Comparison of ENCODE assay signal across 21 cellular contexts in genomic region chr6:105321728-105322127, GRCh38.
"Had no signal": no experiment of that assay in that cellular context is flagged by ENCODE, and none has a peak within 500 bp of the region (broad histone marks: within the 10 kb centered on the region; RNA-seq: fewer than 3 reads in every experiment).

No MANE protein-coding gene starts in this region.

- H3K27ac ChIP-seq: hepatocyte, thyroid gland had no signal

- H3K27ac Mint-ChIP-seq: activated B cell treated with CpG ODN at 0.5 μM for 24 hours; activated CD4-positive, alpha-beta memory T cell treated with anti-CD3 and anti-CD28 coated beads for 36 hours; activated naive CD8-positive, alpha-beta T cell treated with anti-CD3 and anti-CD28 coated beads, Interleukin-2, amount 10 ng/mL, durations not matched to agents 7 days and 5 days; activated T-helper 1 cell treated with anti-CD3 and anti-CD28 coated beads, Interleukin-12 subunit alpha, Interleukin-12 subunit beta, Interleukin-2, Interleukin-4 antibody, amounts not matched to agents 30 ng/mL and 10 ng/mL and 1 ng/mL, durations not matched to agents 14 hours and 24 hours and 36 hours; progenitor cell of endocrine pancreas had no signal

- H3K9me3 Mint-ChIP-seq: activated B cell treated with CpG ODN at 0.5 μM for 24 hours; activated CD4-positive, alpha-beta memory T cell treated with anti-CD3 and anti-CD28 coated beads for 36 hours; activated naive CD8-positive, alpha-beta T cell treated with anti-CD3 and anti-CD28 coated beads, Interleukin-2, amount 10 ng/mL, durations not matched to agents 7 days and 5 days; activated T-helper 1 cell treated with anti-CD3 and anti-CD28 coated beads, Interleukin-12 subunit alpha, Interleukin-12 subunit beta, Interleukin-2, Interleukin-4 antibody, amounts not matched to agents 30 ng/mL and 10 ng/mL and 1 ng/mL, durations not matched to agents 14 hours and 24 hours and 36 hours; effector memory CD8-positive, alpha-beta T cell; neural crest cell had no signal

- H3K27me3 ChIP-seq: body of pancreas, hepatocyte, thyroid gland had no signal

- H3K27me3 Mint-ChIP-seq: activated B cell treated with CpG ODN at 0.5 μM for 24 hours; activated CD4-positive, alpha-beta memory T cell treated with anti-CD3 and anti-CD28 coated beads for 36 hours; activated naive CD8-positive, alpha-beta T cell treated with anti-CD3 and anti-CD28 coated beads, Interleukin-2, amount 10 ng/mL, durations not matched to agents 7 days and 5 days; effector memory CD8-positive, alpha-beta T cell; progenitor cell of endocrine pancreas had no signal

- ATAC-seq: body of pancreas; effector memory CD8-positive, alpha-beta T cell had no signal

- H3K9me3 ChIP-seq: body of pancreas, thyroid gland had no signal

- H3K4me3 Mint-ChIP-seq: activated B cell treated with CpG ODN at 0.5 μM for 24 hours; activated CD4-positive, alpha-beta memory T cell treated with anti-CD3 and anti-CD28 coated beads for 36 hours; activated naive CD8-positive, alpha-beta T cell treated with anti-CD3 and anti-CD28 coated beads, Interleukin-2, amount 10 ng/mL, durations not matched to agents 7 days and 5 days; activated T-helper 1 cell treated with anti-CD3 and anti-CD28 coated beads, Interleukin-12 subunit alpha, Interleukin-12 subunit beta, Interleukin-2, Interleukin-4 antibody, amounts not matched to agents 30 ng/mL and 10 ng/mL and 1 ng/mL, durations not matched to agents 14 hours and 24 hours and 36 hours; effector memory CD8-positive, alpha-beta T cell; neural crest cell had no signal

- DNase-seq: activated B cell treated with CpG ODN at 0.5 μM for 24 hours; activated CD4-positive, alpha-beta memory T cell treated with anti-CD3 and anti-CD28 coated beads for 36 hours; activated CD4-positive, alpha-beta T cell treated with anti-CD3 and anti-CD28 coated beads for 4 hours; activated naive CD4-positive, alpha-beta T cell treated with Interleukin-2 at 50 U/mL for 16 hours; activated naive CD8-positive, alpha-beta T cell treated with anti-CD3 and anti-CD28 coated beads, Interleukin-2, amount 10 ng/mL, durations not matched to agents 7 days and 5 days; activated T-cell treated with anti-CD3 and anti-CD28 coated beads for 4 hours; amygdala; caudate nucleus; effector memory CD8-positive, alpha-beta T cell; left colon; mammary epithelial cell; stimulated activated CD4-positive, alpha-beta T cell treated with anti-CD3 and anti-CD28 coated beads, Interleukin-1b, Interleukin-23, amount 100 ng/mL, for 48 hours; stimulated activated CD8-positive, alpha-beta memory T cell treated with anti-CD3 and anti-CD28 coated beads, Interleukin-4, amount 100 ng/mL, for 48 hours; stimulated activated naive CD4-positive, alpha-beta T cell; T-helper 2 cell; thyroid gland had no signal

- H3K4me1 Mint-ChIP-seq: activated B cell treated with CpG ODN at 0.5 μM for 24 hours; activated naive CD8-positive, alpha-beta T cell treated with anti-CD3 and anti-CD28 coated beads, Interleukin-2, amount 10 ng/mL, durations not matched to agents 7 days and 5 days had no signal

- H3K4me3 ChIP-seq: body of pancreas, hepatocyte, thyroid gland had no signal
